Comparison of ENCODE assay signal across 10 cellular contexts in genomic region chr1:234498448-234499118, GRCh38. TPM values are rescaled to one million over a fixed set of nuclear protein-coding genes. Genes with fewer than 3 reads are reported as not detected.
A peak's percentile ranks its signal among the peaks of the same experiment; 100 is the strongest.
DNase-seq lines count a peak whose midpoint lies in the region; FAIRE-seq and TF ChIP-seq lines count a peak whose summit lies in the region.
"Had no signal": no experiment of that assay in that cellular context is flagged by ENCODE, and none has a peak within 500 bp of the region (broad histone marks: within the 10 kb centered on the region; RNA-seq: fewer than 3 reads in every experiment).

No MANE protein-coding gene starts in this region.

- H3K4me3 Mint-ChIP-seq in CD14-positive monocyte: peak overlapping the region in 1 of 2 donors; percentile 88

- H3K18ac ChIP-seq in H1 (ENCODE audit: extremely low read depth, low read length): no peak overlapping the region

- CTCF ChIA-PET in H1 (lab: Charles Lee; ENCODE audit: partially characterized antibody): interaction anchor here (0.8 to 4.2 kb wide), 32 partner anchors 11 to 634 kb away, joined by 3 to 27 read pairs (median 5); no protein-coding TSS in a partner anchor

- POLR2A ChIA-PET in H1 (lab: Charles Lee; ENCODE audit: partially characterized antibody): interaction anchor here (0.7 to 1.4 kb wide), 6 partner anchors 9 to 607 kb away, joined by 3 to 6 read pairs (median 3); partner anchors contain the start of gene IRF2BP2

- FAIRE-seq in H1 (lab: Jason Lieb, UNC) (no peak), frontal cortex (lab: Jason Lieb, UNC) (no peak)

- H3K4me3 ChIP-seq in OCI-LY3 (ENCODE audit: low read length) (peak overlapping the region; percentile 72), H1 (ENCODE audit: extremely low read depth in 1 of 4, insufficient read depth in 2 of 4, low read depth in 3 of 4, low read length in 4 of 4) (no peak overlapping the region), neutrophil (ENCODE audit: low read depth in 1 of 2, low read length in 1 of 2) (peak overlapping the region; percentile 33 to 45)
- H3K4me3 ChIP-seq: adrenal gland had no signal

- no peak for TF ChIP-seq POLR2A in H1 (IDR thresholded peaks at IDR 0.05; ENCODE audit: control extremely low read depth in 1 of 2, low read depth in 2 of 2, low read length in 2 of 2)

- TF ChIP-seq CTCF in CD14-positive monocyte (IDR thresholded peaks at IDR 0.05): no peak
- TF ChIP-seq CTCF in OCI-LY3 (IDR thresholded peaks at IDR 0.05; ENCODE audit: low read depth, low read length): no peak
- no peak for TF ChIP-seq CTCF in H1 (IDR thresholded peaks at IDR 0.05; ENCODE audit: control extremely low read depth in 1 of 3, insufficient read depth in 1 of 3, low read depth in 1 of 3, low read length in 3 of 3)
- no peak for TF ChIP-seq CTCF in neutrophil (IDR thresholded peaks at IDR 0.05)

- H4K8ac ChIP-seq in H1 (ENCODE audit: extremely low read depth, insufficient read depth, low read length): no peak overlapping the region

- peaks cover 44% of the 10 kb centered on the region for H3K4me1 Mint-ChIP-seq in CD14-positive monocyte

- TF ChIP-seq RAD21 in H1 (IDR thresholded peaks at IDR 0.05 in 1 of 2, conservative IDR thresholded peaks at IDR 0.05 in 1 of 2; ENCODE audit: low read depth in 2 of 2, low read length in 2 of 2): no peak

- H4K91ac ChIP-seq in H1 (replicated peaks; ENCODE audit: insufficient read length, low read length): no peak overlapping the region

- no peak overlapping the region for H2BK15ac ChIP-seq in H1 (ENCODE audit: low read length)

- peak overlapping the region in 6 of 7 donors; percentile 86 to 98 (median 94) for H3K27ac Mint-ChIP-seq in CD14-positive monocyte

- no peak overlapping the region for H2BK120ac ChIP-seq in H1 (replicated peaks; ENCODE audit: low read depth, low read length)

- H3K4ac ChIP-seq in H1 (replicated peaks; ENCODE audit: insufficient read length, low read depth, low read length): no peak overlapping the region

- H3K4me1 ChIP-seq in OCI-LY3 (ENCODE audit: low read length): peaks cover 60% of the 10 kb centered on the region
- peaks cover 0 to 3% (median 0%) of the 10 kb centered on the region in 4 experiments; a peak in 2 of 7 replicates for H3K4me1 ChIP-seq in H1 (replicated peaks in 1 of 4; ENCODE audit: control insufficient read depth in 3 of 4, insufficient read depth in 4 of 4, low read length in 3 of 4)
- peaks cover 28 to 29% of the 10 kb centered on the region in 2 experiments for H3K4me1 ChIP-seq in neutrophil (ENCODE audit: control insufficient read depth in 1 of 2, insufficient read depth in 1 of 2, low read depth in 1 of 2, low read length in 1 of 2)

- H3K27me3 ChIP-seq in OCI-LY3 (ENCODE audit: low read depth, low read length): peaks cover 35% of the 10 kb centered on the region
- H3K27me3 ChIP-seq in H1 (replicated peaks in 1 of 4; ENCODE audit: control insufficient read depth in 3 of 4, extremely low read depth in 1 of 4, insufficient read depth in 3 of 4, low read length in 3 of 4): no peaks in the 10 kb centered on the region
- no peaks in the 10 kb centered on the region for H3K27me3 ChIP-seq in neutrophil
- H3K27me3 ChIP-seq: adrenal gland had no signal

- H3K27ac ChIP-seq in OCI-LY3 (ENCODE audit: low read length) (no peak overlapping the region), H1 (ENCODE audit: low read depth, low read length) (no peak overlapping the region), neutrophil (peak overlapping the region; percentile 82)

- no peak overlapping the region for H2AK5ac ChIP-seq in H1 (ENCODE audit: low read depth, low read length)

- H4K5ac ChIP-seq in H1 (ENCODE audit: insufficient read length, low read depth, low read length): no peak overlapping the region

- H3K23ac ChIP-seq in H1 (ENCODE audit: insufficient read length): no peak overlapping the region

- intact Hi-C loops in CD14-positive monocyte (cut with micrococcal nuclease): loop anchor here (2.0 to 10.0 kb wide), 7 partner anchors 14 to 594 kb away; no protein-coding TSS in a partner anchor

- no peak overlapping the region for H2BK5ac ChIP-seq in H1 (ENCODE audit: low read depth, low read length)

- H3K23me2 ChIP-seq in H1 (ENCODE audit: low read depth, low read length): no peaks in the 10 kb centered on the region

- TF ChIP-seq EP300 in H1 (IDR thresholded peaks at IDR 0.05; ENCODE audit: borderline replicate concordance in 1 of 2, low read depth in 2 of 2, low read length in 2 of 2): no peak

- no peak overlapping the region for H2BK20ac ChIP-seq in H1 (ENCODE audit: low read length)

- H3K9ac ChIP-seq in OCI-LY3 (ENCODE audit: low read length) (peak overlapping the region; percentile 36), H1 (replicated peaks in 1 of 4; ENCODE audit: extremely low read depth in 1 of 4, low read depth in 3 of 4, low read length in 3 of 4) (no peak overlapping the region)

- H3K4me2 ChIP-seq in OCI-LY3 (ENCODE audit: low read length) (peak overlapping the region; percentile 95), H1 (ENCODE audit: insufficient read depth in 1 of 2, low read depth in 2 of 2, low read length in 2 of 2) (no peak overlapping the region)

- no peaks in the 10 kb centered on the region for H4K20me1 ChIP-seq in OCI-LY3 (ENCODE audit: insufficient read depth, low read length)
- no peaks in the 10 kb centered on the region for H4K20me1 ChIP-seq in H1 (replicated peaks in 1 of 2; ENCODE audit: control insufficient read depth in 1 of 2, insufficient read depth in 2 of 2, low read length in 2 of 2)

- 67% methylated on average over 9 of the region's 9 CpGs; no CpG with 5 or more reads in 1 of the 2 experiments for WGBS in H1 (ENCODE audit: extremely low coverage in 1 of 2, insufficient coverage in 1 of 2, insufficient read length in 1 of 2, insufficient replicate concordance in 2 of 2, low coverage in 1 of 2, low lambda C conversion rate in 2 of 2, missing lambda C conversion rate in 1 of 2), 2 experiments

- H3K56ac ChIP-seq in H1 (replicated peaks; ENCODE audit: insufficient read length, low read depth, low read length): no peak overlapping the region

- no peaks in the 10 kb centered on the region for H3K79me2 ChIP-seq in OCI-LY3 (ENCODE audit: low read length)
- H3K79me2 ChIP-seq in H1 (ENCODE audit: control insufficient read depth in 1 of 2, insufficient read depth in 2 of 2, low read length in 2 of 2): no peaks in the 10 kb centered on the region

- no peak overlapping the region; the same call in 1 of the 2 replicates for H2BK12ac ChIP-seq in H1 (ENCODE audit: low read depth, low read length)

- H3K14ac ChIP-seq in H1 (ENCODE audit: insufficient read length): no peak overlapping the region

- H3K79me1 ChIP-seq in H1 (ENCODE audit: low read depth, low read length): no peaks in the 10 kb centered on the region

- DNase-seq in CD14-positive monocyte (ENCODE audit: low spot score) (no peak), H1 (ENCODE audit: low read depth in 1 of 2, low spot score in 2 of 2) (no peak), GM19240 (ENCODE audit: insufficient read length, low spot score) (no peak), globus pallidus (ENCODE audit: low spot score) (no peak), frontal cortex (ENCODE audit: low spot score in 2 of 2) (no peak)
- no peak for DNase-seq in stimulated activated CD4-positive, alpha-beta T cell treated with anti-CD3 and anti-CD28 coated beads, Interleukin-4, amount 100 ng/mL, for 24 hours

- H3K36me3 ChIP-seq in OCI-LY3 (replicated peaks; ENCODE audit: low read depth, low read length): no peaks in the 10 kb centered on the region
- no peaks in the 10 kb centered on the region for H3K36me3 ChIP-seq in H1 (ENCODE audit: control insufficient read depth in 2 of 4, insufficient read depth in 4 of 4, low read length in 3 of 4)
- H3K36me3 ChIP-seq in neutrophil: no peaks in the 10 kb centered on the region
- H3K36me3 ChIP-seq: adrenal gland had no signal

- peaks cover 1 to 3% (median 2%) of the 10 kb centered on the region in 3 donors for H3K27me3 Mint-ChIP-seq in CD14-positive monocyte (ENCODE audit: low read depth in 3 of 3)

- peak overlapping the region; percentile 46; the same call in 1 of the 2 replicates for H2AFZ ChIP-seq in OCI-LY3 (ENCODE audit: low read depth, low read length)
- peak overlapping the region; percentile 96 for H2AFZ ChIP-seq in H1 (ENCODE audit: low read length)

- no peaks in the 10 kb centered on the region for H3K9me3 Mint-ChIP-seq in CD14-positive monocyte
- H3K9me3 Mint-ChIP-seq: naive B cell had no signal

- no peaks in the 10 kb centered on the region for H3K36me3 Mint-ChIP-seq in CD14-positive monocyte
- H3K36me3 Mint-ChIP-seq: naive B cell had no signal

- H3K9me3 ChIP-seq in OCI-LY3 (ENCODE audit: insufficient read depth, low read length) (no peaks in the 10 kb centered on the region), H1 (ENCODE audit: insufficient read depth in 2 of 2, low read depth in 1 of 2, low read length in 1 of 2) (no peaks in the 10 kb centered on the region), neutrophil (no peaks in the 10 kb centered on the region)
- H3K9me3 ChIP-seq: adrenal gland had no signal

TF ChIP-seq in H1, 55 proteins besides CTCF, POLR2A, EP300 and RAD21:
- TF ChIP-seq SP4 (IDR thresholded peaks at IDR 0.05; ENCODE audit: low read length): no peak
- no peak for TF ChIP-seq TBP (IDR thresholded peaks at IDR 0.05; ENCODE audit: low read depth, low read length)
TF ChIP-seq in H1: peak in this region for 0.

RNA-seq across cellular contexts. Expression of gene TARBP1, which starts 19.6 kb away (rescaled TPM):
- polyA plus RNA-seq in CD14-positive monocyte (1 to 10 TPM; 1.4 to 3.2 TPM), H1 (2011; rRNA removed) (18.8 and 32.3 TPM in 2 replicates)
- 18.6 and 21.9 TPM in 2 replicates for total RNA-seq in H1 (2021; fragmentation: NEBNext Ultra II Directional; extraction: Animal tissue kit (Norgen Biotek cat#: 25700))
- 30.1 TPM for polyA plus RNA-seq in H1 (2011; cell fraction: cytosol; rRNA removed)
- polyA plus RNA-seq in H1 (2011; cell fraction: nucleus; rRNA removed): 38.3 TPM
- polyA plus RNA-seq in H1 (2012, experiment 1 of 2): 23.6 to 27.0 TPM (median 24.8 TPM) in 4 replicates
- 3.3 TPM for polyA plus RNA-seq in H1 (2012, experiment 2 of 2)
- polyA plus RNA-seq in H1 (2013, experiment 1 of 2): 10.5 TPM
- polyA plus RNA-seq in H1 (2013, experiment 2 of 2): 9.7 TPM
- polyA minus RNA-seq in H1 (2011; rRNA and poly(A)+ RNA removed): 17.4 and 23.1 TPM in 2 replicates
- polyA minus RNA-seq in H1 (2011; cell fraction: cytosol; rRNA and poly(A)+ RNA removed): 9.3 TPM
- 22.0 TPM for polyA minus RNA-seq in H1 (2011; cell fraction: nucleus; rRNA and poly(A)+ RNA removed)
- 63.2 TPM for total RNA-seq in frontal cortex

Comparison
In these comparisons a context has a peak if more than half of its experiments do, and no peak if none do; other contexts are left out.
1. H3K4me3 ChIP-seq: peak in OCI-LY3 (single experiment) and neutrophil (2 of 2); none in H1 (0 of 4).